Comparison of ENCODE assay signal across 8 cellular contexts in genomic region chr4:151117371-151117962, GRCh38. TPM values are rescaled to one million over a fixed set of nuclear protein-coding genes. Genes with fewer than 3 reads are reported as not detected.
DNase-seq lines count a peak whose midpoint lies in the region; ATAC-seq lines count a peak whose summit lies in the region.

No MANE protein-coding gene starts in this region.

- no peak overlapping the region for H2AFZ ChIP-seq in trophoblast cell (ENCODE audit: insufficient read depth, low read length, poor library complexity)

- no peaks in the 10 kb centered on the region for H3K9me3 ChIP-seq in trophoblast cell (ENCODE audit: insufficient read depth, low read depth, low read length)

- H3K27me3 ChIP-seq in trophoblast cell (ENCODE audit: insufficient read depth, low read length) = no peaks in the 10 kb centered on the region

- H3K27ac ChIP-seq in trophoblast cell (ENCODE audit: low read depth, low read length) = no peak overlapping the region

- no peak overlapping the region for H3K4me3 ChIP-seq in trophoblast cell (ENCODE audit: low read depth, low read length)

- no peaks in the 10 kb centered on the region for H3K79me1 ChIP-seq in trophoblast cell (ENCODE audit: low read length)

- H3K36me3 ChIP-seq in trophoblast cell (ENCODE audit: control insufficient read depth in 1 of 2, insufficient read depth in 2 of 2, low read length in 2 of 2) = peaks cover 7 to 11% of the 10 kb centered on the region in 2 experiments

- ATAC-seq in GM21526 (IDR thresholded peaks at IDR 0.05; ENCODE audit: low FRiP score, unreplicated experiment) = peak; percentile 92

- H4K12ac ChIP-seq in trophoblast cell (ENCODE audit: low read depth, low read length) = no peak overlapping the region

- H3K9ac ChIP-seq in trophoblast cell (ENCODE audit: low read length) = no peak overlapping the region

- H4K8ac ChIP-seq in trophoblast cell (ENCODE audit: low read depth, low read length) = no peak overlapping the region

- H3K4ac ChIP-seq in trophoblast cell (ENCODE audit: low read depth, low read length) = no peak overlapping the region

- WGBS in trophoblast cell (ENCODE audit: extremely low coverage, insufficient coverage, insufficient read length) = no CpG with 5 or more reads among the region's 14 CpGs

- H3K18ac ChIP-seq in trophoblast cell (ENCODE audit: low read length) = no peak overlapping the region

- no peak overlapping the region for H2AK5ac ChIP-seq in trophoblast cell (ENCODE audit: low read length)

- H2BK120ac ChIP-seq in trophoblast cell (ENCODE audit: insufficient read depth, low read length, poor library complexity) = no peak overlapping the region

- no peak overlapping the region for H3K14ac ChIP-seq in trophoblast cell (ENCODE audit: low read length)

- H2BK5ac ChIP-seq in trophoblast cell (ENCODE audit: low read depth, low read length, poor library complexity) = no peak overlapping the region

- no peak overlapping the region for H3K23ac ChIP-seq in trophoblast cell (ENCODE audit: low read length)

- H3K4me1 ChIP-seq in trophoblast cell (ENCODE audit: control insufficient read depth in 1 of 2, insufficient read depth in 2 of 2, low read length in 2 of 2) = no peaks in the 10 kb centered on the region

- no peak overlapping the region for H2BK12ac ChIP-seq in trophoblast cell (ENCODE audit: low read length)

- no peak overlapping the region for H4K91ac ChIP-seq in trophoblast cell (ENCODE audit: low read depth, low read length)

- no peak overlapping the region for H3K4me2 ChIP-seq in trophoblast cell (ENCODE audit: low read length)

- DNase-seq in GM04503 (ENCODE audit: low read depth) (peak; percentile 18), HPDE6-E6E7 (ENCODE audit: extremely low spot score) (peak; percentile 40), NOMO-1 treated with dmso at 0.1 percent for 144 hours (lab: John Stamatoyannopoulos, UW; ENCODE audit: unreplicated experiment) (peak; percentile 58), glomerular endothelial cell (ENCODE audit: extremely low read depth, low read depth, low spot score) (peak; percentile 48), trophoblast cell (peak; percentile 64 to 82), mesenteric fat pad (ENCODE audit: low spot score) (no peak)
- peak; percentile 47 for DNase-seq in activated naive CD4-positive, alpha-beta T cell treated with anti-CD3 and anti-CD28 coated beads, Interleukin-2, amount 50 U/mL, for 16 hours

- H3K79me2 ChIP-seq in trophoblast cell (ENCODE audit: control insufficient read depth, insufficient read depth, low read length, poor library complexity) = no peaks in the 10 kb centered on the region

RNA-seq across cellular contexts. Expression of gene RPS3A, which starts 18.0 kb away (rescaled TPM):
- total RNA-seq in glomerular endothelial cell = 1,405 and 2,530 TPM in 2 replicates
- 3,412 and 3,421 TPM in 2 replicates for polyA plus RNA-seq in trophoblast cell (2013)
- 1,312 TPM for total RNA-seq in mesenteric fat pad
